In genomic region chr18:80158365-80158764, GRCh38 we compare ENCODE assay signal across 6 cellular contexts.
"Had no signal": no experiment of that assay in that cellular context is flagged by ENCODE, and none has a peak within 500 bp of the region (broad histone marks: within the 10 kb centered on the region; RNA-seq: fewer than 3 reads in every experiment).

No MANE protein-coding gene starts in this region.

- H3K36me3 Mint-ChIP-seq: IgD-negative memory B cell had no signal

- H3K4me3 ChIP-seq: GM23248, HAP-1 had no signal

- DNase-seq: GOT3 had no signal

- H3K9me3 Mint-ChIP-seq: HFFc6 had no signal

- H3K9me3 ChIP-seq: HAP-1 had no signal

- H3K36me3 ChIP-seq: HAP-1 had no signal

- H3K27ac Mint-ChIP-seq: HFFc6, IgD-negative memory B cell had no signal

- H3K4me1 ChIP-seq: HAP-1 had no signal

- H3K4me3 Mint-ChIP-seq: HFFc6, IgD-negative memory B cell had no signal

- H3K27ac ChIP-seq: GM23248, HL-60 had no signal
